In genomic region chr7:44131173-44132009, GRCh38 we compare ENCODE assay signal across 8 cellular contexts. TPM values are rescaled to one million over a fixed set of nuclear protein-coding genes. Genes with fewer than 3 reads are reported as not detected.
A peak's percentile ranks its signal among the peaks of the same experiment; 100 is the strongest.
DNase-seq lines count a peak whose midpoint lies in the region; ATAC-seq and TF ChIP-seq lines count a peak whose summit lies in the region.

No MANE protein-coding gene starts in this region.

- H3K9me3 ChIP-seq in osteoblast (ENCODE audit: low read depth, low read length): no peaks in the 10 kb centered on the region

- ATAC-seq in GM18498 (IDR thresholded peaks at IDR 0.05; ENCODE audit: unreplicated experiment) (no peak), GM21390 (IDR thresholded peaks at IDR 0.05; ENCODE audit: unreplicated experiment) (no peak)
- ATAC-seq in stimulated activated memory B cell treated with anti-CD40 and anti-IgM and Interleukin-4, amounts not matched to agents 10 μg/mL and 1 μg/mL and 100 μg/mL, for 72 hours: no peak

- H3K27me3 Mint-ChIP-seq in stimulated activated memory B cell treated with anti-CD40 and anti-IgM and Interleukin-4, amounts not matched to agents 10 μg/mL and 1 μg/mL and 100 μg/mL, for 72 hours: no peaks in the 10 kb centered on the region

- H3K36me3 Mint-ChIP-seq in stimulated activated memory B cell treated with anti-CD40 and anti-IgM and Interleukin-4, amounts not matched to agents 10 μg/mL and 1 μg/mL and 100 μg/mL, for 72 hours: peaks cover 5% of the 10 kb centered on the region

- no peak overlapping the region for H3K27ac Mint-ChIP-seq in stimulated activated memory B cell treated with anti-CD40 and anti-IgM and Interleukin-4, amounts not matched to agents 10 μg/mL and 1 μg/mL and 100 μg/mL, for 72 hours

- in situ Hi-C loops in GM13976 (cut with MboI; ENCODE audit: low sequenced_read_pairs, unreplicated experiment): no loop called here

- peaks cover 9% of the 10 kb centered on the region for H3K4me1 ChIP-seq in osteoblast (ENCODE audit: insufficient read depth, low read length)

- TF ChIP-seq CTCF in GM13976 (IDR thresholded peaks at IDR 0.05; ENCODE audit: borderline replicate concordance, control extremely low read depth, extremely low read depth, insufficient read depth, missing control alignments): peak; percentile 31
- TF ChIP-seq CTCF in choroid plexus epithelial cell (conservative IDR thresholded peaks at IDR 0.05; ENCODE audit: low read depth, low read length): peak; percentile 57
- peak; percentile 50 for TF ChIP-seq CTCF in osteoblast (IDR thresholded peaks at IDR 0.05; ENCODE audit: extremely low read depth, low read depth, low read length)

- no peaks in the 10 kb centered on the region for H3K79me2 ChIP-seq in osteoblast (ENCODE audit: insufficient read depth, low read length)

- peaks cover 6% of the 10 kb centered on the region for H3K4me1 Mint-ChIP-seq in stimulated activated memory B cell treated with anti-CD40 and anti-IgM and Interleukin-4, amounts not matched to agents 10 μg/mL and 1 μg/mL and 100 μg/mL, for 72 hours

- H4K20me1 ChIP-seq in osteoblast (ENCODE audit: insufficient read depth, low read length): no peaks in the 10 kb centered on the region

- DNase-seq in GM13976 (ENCODE audit: low spot score) (no peak), NCI-H1694 treated with DMSO at 0.1 percent for 48 hours (lab: John Stamatoyannopoulos, UW) (peak; percentile 63), choroid plexus epithelial cell (ENCODE audit: low read depth) (peak; percentile 38), osteoblast (ENCODE audit: insufficient read length, low spot score, missing footprints) (peak; percentile 78), NOMO-1 treated with dmso at 0.1 percent for 144 hours (lab: John Stamatoyannopoulos, UW; ENCODE audit: unreplicated experiment) (no peak)

- no peak overlapping the region for H3K27ac ChIP-seq in osteoblast (ENCODE audit: low read depth, low read length)

- H3K4me3 Mint-ChIP-seq in stimulated activated memory B cell treated with anti-CD40 and anti-IgM and Interleukin-4, amounts not matched to agents 10 μg/mL and 1 μg/mL and 100 μg/mL, for 72 hours: no peak overlapping the region

- no peak overlapping the region for H2AFZ ChIP-seq in osteoblast (ENCODE audit: low read length)

- H3K36me3 ChIP-seq in osteoblast (ENCODE audit: insufficient read depth, low read length): no peaks in the 10 kb centered on the region

- H3K4me2 ChIP-seq in osteoblast (ENCODE audit: insufficient read depth, low read length): no peak overlapping the region

- H3K9me3 Mint-ChIP-seq in stimulated activated memory B cell treated with anti-CD40 and anti-IgM and Interleukin-4, amounts not matched to agents 10 μg/mL and 1 μg/mL and 100 μg/mL, for 72 hours: peaks cover 6% of the 10 kb centered on the region

- no peaks in the 10 kb centered on the region for H3K27me3 ChIP-seq in osteoblast (ENCODE audit: insufficient read depth, low read length)

- H3K4me3 ChIP-seq in choroid plexus epithelial cell (ENCODE audit: low read depth, low read length): no peak overlapping the region
- H3K4me3 ChIP-seq in osteoblast (ENCODE audit: insufficient read depth, low read length): no peak overlapping the region

RNA-seq across cellular contexts. Expression of gene POLD2, which starts 8.0 kb away (rescaled TPM):
- 69.2 and 80.3 TPM in 2 replicates for total RNA-seq in osteoblast

RNA-seq across cellular contexts. Expression of gene MYL7, which starts 9.7 kb away (rescaled TPM):
- not detected in 2 replicates for total RNA-seq in osteoblast

RNA-seq across cellular contexts. Expression of gene AEBP1, which starts 27.2 kb away (rescaled TPM):
- 219 and 267 TPM in 2 replicates for total RNA-seq in osteoblast

RNA-seq across cellular contexts. Expression of gene POLM, which starts 49.1 kb away (rescaled TPM):
- 35.9 and 40.9 TPM in 2 replicates for total RNA-seq in osteoblast

RNA-seq across cellular contexts. Expression of gene GCK, which starts 57.8 kb away (rescaled TPM):
- total RNA-seq in osteoblast: not detected in 2 replicates

Comparison
In these comparisons a context has a peak if more than half of its experiments do, and no peak if none do; other contexts are left out.
1. DNase-seq: peak in NCI-H1694 treated with DMSO at 0.1 percent for 48 hours (single experiment), choroid plexus epithelial cell (single experiment) and osteoblast (single experiment); none in GM13976 (single experiment) and NOMO-1 treated with dmso at 0.1 percent for 144 hours (single experiment).
2. Peak in every context shown above with its lines, with median percentiles within 50 percentile points of each other: CTCF ChIP-seq.